Comparison of ENCODE assay signal across 1 cellular context in genomic region chr16:636206-637080, GRCh38.
A peak's percentile ranks its signal among the peaks of the same experiment; 100 is the strongest.
TF ChIP-seq lines count a peak whose summit lies in the region.

Gene METTL26 (minus strand): TSS chr16:636305. CDS start chr16:636290, 15 bp downstream.

TF ChIP-seq in HepG2, 621 proteins besides CTCF, POLR2A, EP300 and RAD21 (continued from another document and continues in another):
- no peak for TF ChIP-seq RERE (CRISPR knock-in tag; IDR thresholded peaks at IDR 0.05; ENCODE audit: low read depth)
- TF ChIP-seq TGIF2 (CRISPR knock-in tag; IDR thresholded peaks at IDR 0.05): peak; percentile 66; the same call in 1 of the 2 replicates
- TF ChIP-seq ATF5 (CRISPR knock-in tag; IDR thresholded peaks at IDR 0.05; ENCODE audit: low read depth): 0 out of 2 replicates have a peak, but pooled peaks have one; percentile 21
- no peak for TF ChIP-seq ZNF746 (CRISPR knock-in tag; IDR thresholded peaks at IDR 0.05)
- TF ChIP-seq ZNF75D (CRISPR knock-in tag; IDR thresholded peaks at IDR 0.05; ENCODE audit: borderline replicate concordance): peak; percentile 80; the same call in 1 of the 2 replicates
- TF ChIP-seq POGZ (CRISPR knock-in tag; IDR thresholded peaks at IDR 0.05): peak; percentile 44; the same call in 1 of the 2 replicates
- no peak; the same call in 1 of the 2 replicates for TF ChIP-seq TFAP4 (IDR thresholded peaks at IDR 0.05; ENCODE audit: borderline replicate concordance, low read depth)
- TF ChIP-seq KDM5B (CRISPR knock-in tag; IDR thresholded peaks at IDR 0.05; ENCODE audit: borderline replicate concordance): peak; percentile 90
- peak; percentile 49; the same call in 1 of the 2 replicates for TF ChIP-seq CBX5 (CRISPR knock-in tag; IDR thresholded peaks at IDR 0.05; ENCODE audit: borderline replicate concordance)
- no peak for TF ChIP-seq JUNB (CRISPR knock-in tag; IDR thresholded peaks at IDR 0.05; ENCODE audit: borderline replicate concordance)
- TF ChIP-seq TMF1 (CRISPR knock-in tag; IDR thresholded peaks at IDR 0.05; ENCODE audit: low read depth): peak; percentile 87
- no peak for TF ChIP-seq ZNF841 (CRISPR knock-in tag; IDR thresholded peaks at IDR 0.05; ENCODE audit: borderline replicate concordance)
- peak; percentile 25; the same call in 1 of the 2 replicates for TF ChIP-seq ZZZ3 (CRISPR knock-in tag; IDR thresholded peaks at IDR 0.05; ENCODE audit: borderline replicate concordance)
- TF ChIP-seq SRSF1 (optimal IDR thresholded peaks at IDR 0.05; ENCODE audit: low read depth, low read length): peak; percentile 83
- peak; percentile 57 for TF ChIP-seq CBX1 (IDR thresholded peaks at IDR 0.05; ENCODE audit: low read depth)
- 0 out of 2 replicates have a peak, but pooled peaks have one; percentile 60 for TF ChIP-seq ARID2 (CRISPR knock-in tag; IDR thresholded peaks at IDR 0.05; ENCODE audit: borderline replicate concordance)
- peak; percentile 89; the same call in 1 of the 2 replicates for TF ChIP-seq CHCHD3 (CRISPR knock-in tag; IDR thresholded peaks at IDR 0.05)
- TF ChIP-seq ZNF615 (CRISPR knock-in tag; IDR thresholded peaks at IDR 0.05; ENCODE audit: borderline replicate concordance): peak; percentile 89; the same call in 1 of the 2 replicates
- TF ChIP-seq FOXJ3 (CRISPR knock-in tag; IDR thresholded peaks at IDR 0.05; ENCODE audit: borderline replicate concordance): peak; percentile 58; the same call in 1 of the 2 replicates
- peak; percentile 41 for TF ChIP-seq ZNF883 (CRISPR knock-in tag; IDR thresholded peaks at IDR 0.05; ENCODE audit: not compliant biosample characterization)
- TF ChIP-seq E2F5 (CRISPR knock-in tag; conservative IDR thresholded peaks at IDR 0.05): peak; percentile 76; the same call in 1 of the 2 replicates
- TF ChIP-seq ZFX (CRISPR knock-in tag; IDR thresholded peaks at IDR 0.05; ENCODE audit: low read depth): peak; percentile 77; the same call in 1 of the 2 replicates
- TF ChIP-seq ZNF83 (CRISPR knock-in tag; IDR thresholded peaks at IDR 0.05; ENCODE audit: borderline replicate concordance): no peak
- TF ChIP-seq ZNF441 (CRISPR knock-in tag; IDR thresholded peaks at IDR 0.05; ENCODE audit: borderline replicate concordance): peak; percentile 59
- no peak for TF ChIP-seq ZNF274 (CRISPR knock-in tag; IDR thresholded peaks at IDR 0.05)
- no peak; the same call in 1 of the 2 replicates for TF ChIP-seq ZNF205 (CRISPR knock-in tag; IDR thresholded peaks at IDR 0.05)
- no peak for TF ChIP-seq HNF1A (IDR thresholded peaks at IDR 0.05; ENCODE audit: low read depth)
- peak; percentile 5; the same call in 1 of the 2 replicates for TF ChIP-seq HNF1A (CRISPR knock-in tag; IDR thresholded peaks at IDR 0.05; ENCODE audit: borderline replicate concordance)
- TF ChIP-seq ZFYVE20 (CRISPR knock-in tag; IDR thresholded peaks at IDR 0.05; ENCODE audit: borderline replicate concordance, low read depth): peak; percentile 84; the same call in 1 of the 2 replicates
- peak; percentile 70 for TF ChIP-seq PHF8 (CRISPR knock-in tag; IDR thresholded peaks at IDR 0.05)
- no peak; the same call in 1 of the 2 replicates for TF ChIP-seq STAT5B (CRISPR knock-in tag; IDR thresholded peaks at IDR 0.05)
- TF ChIP-seq ZNF7 (CRISPR knock-in tag; IDR thresholded peaks at IDR 0.05): no peak
- peak; percentile 73 for TF ChIP-seq MED8 (CRISPR knock-in tag; IDR thresholded peaks at IDR 0.05; ENCODE audit: insufficient replicate concordance)
- 0 out of 2 replicates have a peak, but pooled peaks have one; percentile 7 for TF ChIP-seq ARID3A (IDR thresholded peaks at IDR 0.05; ENCODE audit: low read depth, low read length)
- TF ChIP-seq ZMAT5 (CRISPR knock-in tag; IDR thresholded peaks at IDR 0.05; ENCODE audit: borderline replicate concordance, low read depth): no peak
- no peak for TF ChIP-seq SP1 (IDR thresholded peaks at IDR 0.05)
- peak; percentile 75 for TF ChIP-seq SP1 (CRISPR knock-in tag; IDR thresholded peaks at IDR 0.05)
- TF ChIP-seq IRF9 (CRISPR knock-in tag; IDR thresholded peaks at IDR 0.05; ENCODE audit: borderline replicate concordance): peak; percentile 73; the same call in 1 of the 2 replicates
- TF ChIP-seq ZNF24 (IDR thresholded peaks at IDR 0.05): peak; percentile 98
- TF ChIP-seq ZNF607 (CRISPR knock-in tag; IDR thresholded peaks at IDR 0.05; ENCODE audit: borderline replicate concordance): peak; percentile 65; the same call in 1 of the 2 replicates
- TF ChIP-seq ZNF749 (CRISPR knock-in tag; IDR thresholded peaks at IDR 0.05; ENCODE audit: borderline replicate concordance): 0 out of 2 replicates have a peak, but pooled peaks have one; percentile 24
- no peak for TF ChIP-seq ATM (IDR thresholded peaks at IDR 0.05; ENCODE audit: borderline replicate concordance)
- TF ChIP-seq TBP (CRISPR knock-in tag; IDR thresholded peaks at IDR 0.05): 0 out of 2 replicates have a peak, but pooled peaks have one; percentile 32
- no peak for TF ChIP-seq SRSF4 (IDR thresholded peaks at IDR 0.05; ENCODE audit: low read depth, low read length, poor library complexity, severe bottlenecking)
- TF ChIP-seq SPEN (CRISPR knock-in tag; IDR thresholded peaks at IDR 0.05; ENCODE audit: low read depth): peak; percentile 84
- peak; percentile 36; the same call in 1 of the 2 replicates for TF ChIP-seq TOE1 (CRISPR knock-in tag; IDR thresholded peaks at IDR 0.05)
- peak; percentile 67 for TF ChIP-seq FOXC1 (CRISPR knock-in tag; IDR thresholded peaks at IDR 0.05; ENCODE audit: borderline replicate concordance)
- peak; percentile 77; the same call in 1 of the 2 replicates for TF ChIP-seq ZC3H13 (CRISPR knock-in tag; IDR thresholded peaks at IDR 0.05)
- peak; percentile 83 for TF ChIP-seq CREM (IDR thresholded peaks at IDR 0.05)
- TF ChIP-seq CREM (CRISPR knock-in tag; IDR thresholded peaks at IDR 0.05): no peak
- peak; percentile 13 for TF ChIP-seq ZSCAN31 (CRISPR knock-in tag; IDR thresholded peaks at IDR 0.05; ENCODE audit: low read depth)
- TF ChIP-seq ZNF350 (CRISPR knock-in tag; IDR thresholded peaks at IDR 0.05; ENCODE audit: borderline replicate concordance, low read depth): peak; percentile 61; the same call in 1 of the 2 replicates
- peak; percentile 35 for TF ChIP-seq IKZF4 (CRISPR knock-in tag; IDR thresholded peaks at IDR 0.05; ENCODE audit: borderline replicate concordance, low read depth, not compliant biosample characterization)
- TF ChIP-seq ZNF225 (CRISPR knock-in tag; IDR thresholded peaks at IDR 0.05): peak; percentile 9; the same call in 1 of the 2 replicates
